In the genomic region with DNA sequence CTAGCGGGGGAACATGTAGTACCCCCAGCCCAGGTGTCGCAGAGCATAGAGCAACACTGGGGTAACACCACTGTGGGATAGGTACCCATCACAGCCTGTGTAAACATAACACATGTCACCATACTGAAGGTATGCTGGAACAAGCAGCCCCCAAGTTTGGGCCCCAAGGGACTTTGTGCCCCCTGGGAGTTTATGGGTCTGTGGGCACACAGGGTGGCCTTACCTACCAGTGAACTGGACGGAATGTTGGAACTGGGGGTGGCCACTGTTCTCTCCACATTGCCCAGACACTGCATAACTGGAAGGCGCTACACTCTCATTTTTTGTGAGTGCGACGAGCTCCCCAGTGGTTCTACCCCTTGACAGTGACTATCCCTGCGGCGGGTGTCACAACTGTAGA, we compare ENCODE assay signal across 18 cellular contexts. TPM values are rescaled to one million over a fixed set of nuclear protein-coding genes. Genes with fewer than 3 reads are reported as not detected.
A peak's percentile ranks its signal among the peaks of the same experiment; 100 is the strongest.
DNase-seq lines count a peak whose midpoint lies in the region; ATAC-seq and TF ChIP-seq lines count a peak whose summit lies in the region.
"Had no signal": no experiment of that assay in that cellular context is flagged by ENCODE, and none has a peak within 500 bp of the region (broad histone marks: within the 10 kb centered on the region; RNA-seq: fewer than 3 reads in every experiment).

No MANE protein-coding gene starts in this region.

- no peaks in the 10 kb centered on the region for H3K27me3 ChIP-seq in breast epithelium
- no peaks in the 10 kb centered on the region for H3K27me3 ChIP-seq in PC-9 (ENCODE audit: insufficient read depth, low read depth)
- no peaks in the 10 kb centered on the region for H3K27me3 ChIP-seq in mammary epithelial cell (ENCODE audit: insufficient read depth, low read length)
- H3K27me3 ChIP-seq in neuronal stem cell (ENCODE audit: control insufficient read depth in 3 of 3, insufficient read depth in 3 of 3, low read depth in 1 of 3, low read length in 3 of 3), result no peaks in the 10 kb centered on the region
- no peaks in the 10 kb centered on the region for H3K27me3 ChIP-seq in H7 (ENCODE audit: control insufficient read depth, insufficient read depth, low read length)
- H3K27me3 ChIP-seq: BLaER1 had no signal

- in situ Hi-C loops in mammary epithelial cell (cut with MboI; ENCODE audit: low sequenced_read_pairs in 2 of 2), result loop anchor here in 1 of 2 donors (25.0 kb wide), 1 partner anchor 111 kb away; a partner anchor contains a TSS

- H3K4me1 Mint-ChIP-seq in MCF 10A (ENCODE audit: insufficient read depth, unreplicated experiment), result peaks cover 23% of the 10 kb centered on the region
- H3K4me1 Mint-ChIP-seq: CD14-positive monocyte had no signal

- H3K4me3 ChIP-seq in breast epithelium (no peak overlapping the region), PC-9 (no peak overlapping the region), mammary epithelial cell (replicated peaks in 1 of 3; ENCODE audit: insufficient read depth in 1 of 3, low read depth in 2 of 3, low read length in 3 of 3) (no peak overlapping the region), neuronal stem cell (ENCODE audit: low read length in 2 of 2) (no peak overlapping the region), H7 (ENCODE audit: insufficient read depth, low read depth, low read length) (no peak overlapping the region)
- H3K4me3 ChIP-seq: A549, BLaER1, GM12878 had no signal

- H4K20me1 ChIP-seq in PC-9 (ENCODE audit: insufficient read depth) (no peaks in the 10 kb centered on the region), mammary epithelial cell (ENCODE audit: insufficient read depth, low read length) (no peaks in the 10 kb centered on the region)

- H3K4me1 ChIP-seq in breast epithelium (no peaks in the 10 kb centered on the region), PC-9 (replicated peaks; ENCODE audit: insufficient read depth) (peaks cover 20% of the 10 kb centered on the region), mammary epithelial cell (ENCODE audit: insufficient read depth, low read length) (peaks cover 14% of the 10 kb centered on the region), neuronal stem cell (ENCODE audit: control insufficient read depth in 2 of 2, insufficient read depth in 1 of 2, low read depth in 1 of 2, low read length in 2 of 2) (peaks cover 0 to 9% of the 10 kb centered on the region in 2 donors)
- H3K4me1 ChIP-seq: BLaER1 had no signal

- peak overlapping the region; percentile 42; the same call in 1 of the 2 replicates for H3K4me2 ChIP-seq in PC-9
- H3K4me2 ChIP-seq in mammary epithelial cell (ENCODE audit: insufficient read depth, low read depth, low read length), result no peak overlapping the region
- H3K4me2 ChIP-seq in neuronal stem cell (ENCODE audit: insufficient read depth, low read length, poor library complexity, severe bottlenecking), result no peak overlapping the region
- H3K4me2 ChIP-seq: A549, BLaER1 had no signal

- WGBS in mammary epithelial cell (ENCODE audit: low coverage, missing lambda C conversion rate), result 99% methylated on average over 8 of the region's 8 CpGs
- no CpG with 5 or more reads among the region's 8 CpGs for WGBS in neuronal stem cell (ENCODE audit: extremely low coverage in 2 of 2, insufficient read length in 2 of 2, insufficient replicate concordance in 1 of 2), 2 donors

- H3K18ac ChIP-seq in neuronal stem cell (ENCODE audit: low read length), result no peak overlapping the region

- H3K36me3 Mint-ChIP-seq in MCF 10A (ENCODE audit: insufficient read depth, unreplicated experiment), result peaks cover 15% of the 10 kb centered on the region

- BruUV-seq in MCF 10A (replicated peaks; lab: Mats Ljungman, UMichigan) (no TSS peak), PC-9 (replicated peaks; lab: Mats Ljungman, UMichigan) (no TSS peak), mammary epithelial cell (replicated peaks; lab: Mats Ljungman, UMichigan) (no TSS peak)

- H2AFZ ChIP-seq in PC-9 (no peak overlapping the region), mammary epithelial cell (ENCODE audit: low read depth, low read length) (no peak overlapping the region), neuronal stem cell (ENCODE audit: low read length) (no peak overlapping the region)

- peak overlapping the region; percentile 2 for H2BK5ac ChIP-seq in neuronal stem cell (ENCODE audit: low read length)

- no peak for TF ChIP-seq POLR2A in breast epithelium (IDR thresholded peaks at IDR 0.05)

- H2BK12ac ChIP-seq in neuronal stem cell (ENCODE audit: low read length), result no peak overlapping the region

- DNase-seq in MCF 10A (ENCODE audit: unreplicated experiment), result no peak
- DNase-seq in breast epithelium (ENCODE audit: low spot score in 2 of 2), result no peak
- DNase-seq in PC-9, result no peak
- no peak for DNase-seq in mammary epithelial cell
- no peak for DNase-seq in neuronal stem cell (ENCODE audit: low spot score)
- DNase-seq in H7, result no peak
- no peak for DNase-seq in KG1 (lab: John Stamatoyannopoulos, UW)
- DNase-seq: CD4-positive, alpha-beta memory T cell; DMS79 treated with DMSO at 0.1 percent for 48 hours; HFFc6; IMR-90 had no signal

- H3K36me3 ChIP-seq in breast epithelium, result no peaks in the 10 kb centered on the region
- H3K36me3 ChIP-seq in PC-9 (ENCODE audit: low read depth), result peaks cover 4% of the 10 kb centered on the region; the same call in 1 of the 2 replicates
- peaks cover 2% of the 10 kb centered on the region for H3K36me3 ChIP-seq in mammary epithelial cell (ENCODE audit: insufficient read depth, low read length)
- peaks cover 20 to 44% of the 10 kb centered on the region in 2 donors for H3K36me3 ChIP-seq in neuronal stem cell (replicated peaks in 1 of 2; ENCODE audit: control insufficient read depth in 2 of 2, insufficient read depth in 2 of 2, low read length in 2 of 2)
- peaks cover 7% of the 10 kb centered on the region; the same call in 1 of the 2 replicates for H3K36me3 ChIP-seq in H7 (replicated peaks; ENCODE audit: control insufficient read depth, insufficient read depth, low read length)

- TF ChIP-seq CTCF in MCF 10A (IDR thresholded peaks at IDR 0.05; ENCODE audit: unreplicated experiment) (no peak), breast epithelium (IDR thresholded peaks at IDR 0.05) (no peak), PC-9 (conservative IDR thresholded peaks at IDR 0.05) (no peak), mammary epithelial cell (conservative IDR thresholded peaks at IDR 0.05 in 1 of 2, IDR thresholded peaks at IDR 0.05 in 1 of 2; ENCODE audit: extremely low read depth in 1 of 2, insufficient read depth in 1 of 2, low read depth in 1 of 2, low read length in 2 of 2) (no peak)

- H4K91ac ChIP-seq in neuronal stem cell (ENCODE audit: low read depth, low read length, poor library complexity), result no peak overlapping the region

- no peak overlapping the region for H2BK15ac ChIP-seq in neuronal stem cell (ENCODE audit: low read length)

- H3K79me2 ChIP-seq in PC-9 (ENCODE audit: low read depth), result no peaks in the 10 kb centered on the region
- H3K79me2 ChIP-seq in mammary epithelial cell (ENCODE audit: insufficient read depth, low read length), result no peaks in the 10 kb centered on the region

- H3K9me3 ChIP-seq in breast epithelium (no peaks in the 10 kb centered on the region), PC-9 (ENCODE audit: insufficient read depth, low read depth) (no peaks in the 10 kb centered on the region), mammary epithelial cell (replicated peaks; ENCODE audit: insufficient read depth, low read length) (no peaks in the 10 kb centered on the region), neuronal stem cell (replicated peaks in 1 of 2; ENCODE audit: control insufficient read depth in 2 of 2, insufficient read depth in 1 of 2, low read depth in 1 of 2, low read length in 2 of 2) (no peaks in the 10 kb centered on the region)
- H3K9me3 ChIP-seq: A549, BLaER1 had no signal

- no peaks in the 10 kb centered on the region for H3K9me2 ChIP-seq in PC-9 (ENCODE audit: insufficient read depth)

- POLR2A ChIA-PET in MCF 10A (lab: Yijun Ruan, JAX), result interaction anchor here (0.5 to 3.7 kb wide), 10 partner anchors 10 to 149 kb away, joined by 3 to 24 read pairs (median 6); a partner anchor contains a TSS
- POLR2A ChIA-PET in PC-9 (lab: Charles Lee; ENCODE audit: unreplicated experiment), result no interaction called here

- H3F3A ChIP-seq in PC-9 (ENCODE audit: insufficient read depth, low read depth), result peaks cover 11% of the 10 kb centered on the region; the same call in 1 of the 2 replicates

- H3K4ac ChIP-seq in neuronal stem cell (ENCODE audit: low read length), result no peak overlapping the region

- intact Hi-C loops in MCF 10A (cut with micrococcal nuclease), result no loop called here
- intact Hi-C loops in breast epithelium (cut with DNase I; ENCODE audit: low total_unique reads), result no loop called here
- intact Hi-C loops in PC-9 (cut with micrococcal nuclease; ENCODE audit: unreplicated experiment), result no loop called here
- intact Hi-C loops in mammary epithelial cell (cut with micrococcal nuclease), result no loop called here

- no peak for ATAC-seq in GM18868 (IDR thresholded peaks at IDR 0.05; ENCODE audit: unreplicated experiment)
- ATAC-seq: GM12878 had no signal

- no peaks in the 10 kb centered on the region for H3K79me1 ChIP-seq in neuronal stem cell (ENCODE audit: low read depth, low read length)

- peak overlapping the region; percentile 40 for H3K14ac ChIP-seq in neuronal stem cell (ENCODE audit: low read length)

- H3K9ac ChIP-seq in mammary epithelial cell (ENCODE audit: insufficient read depth, low read length) (no peak overlapping the region), neuronal stem cell (ENCODE audit: low read depth, low read length, poor library complexity) (no peak overlapping the region)
- H3K9ac ChIP-seq: BLaER1 had no signal

- peak overlapping the region; percentile 79 for H3K27ac Mint-ChIP-seq in MCF 10A (ENCODE audit: low read depth, unreplicated experiment)
- H3K27ac Mint-ChIP-seq: CD14-positive monocyte; CD4-positive, alpha-beta memory T cell; HFFc6 had no signal

- CTCF ChIA-PET in MCF 10A (lab: Yijun Ruan, JAX) (interaction anchor here (0.7 to 2.9 kb wide), 10 partner anchors 9 to 123 kb away, joined by 3 to 15 read pairs (median 8); a partner anchor contains a TSS), PC-9 (lab: Charles Lee) (interaction anchor here (1.5 kb wide), 1 partner anchor 81 kb away, joined by 4 read pairs; no protein-coding TSS in a partner anchor), mammary epithelial cell (lab: Charles Lee; ENCODE audit: low non-redundant PET) (interaction anchor here (0.6 kb wide), 1 partner anchor 81 kb away, joined by 7 read pairs; no protein-coding TSS in a partner anchor)

- H3K9me3 Mint-ChIP-seq in MCF 10A (ENCODE audit: unreplicated experiment), result no peaks in the 10 kb centered on the region
- H3K9me3 Mint-ChIP-seq: HFFc6 had no signal

- no peaks in the 10 kb centered on the region for H3K27me3 Mint-ChIP-seq in MCF 10A (ENCODE audit: insufficient read depth, unreplicated experiment)
- H3K27me3 Mint-ChIP-seq: CD4-positive, alpha-beta memory T cell had no signal

- peak overlapping the region; percentile 71 for H3K23ac ChIP-seq in neuronal stem cell (ENCODE audit: low read depth, low read length, poor library complexity)

- dilution Hi-C loops in mammary epithelial cell (cut with HindIII; ENCODE audit: low sequenced_read_pairs), result no loop called here

- no peak overlapping the region for H4K8ac ChIP-seq in neuronal stem cell (ENCODE audit: low read depth, low read length)

- H3K4me3 Mint-ChIP-seq in MCF 10A (ENCODE audit: unreplicated experiment), result no peak overlapping the region
- H3K4me3 Mint-ChIP-seq: CD14-positive monocyte; CD4-positive, alpha-beta memory T cell; HFFc6 had no signal

- H2BK120ac ChIP-seq in neuronal stem cell (ENCODE audit: low read depth, low read length), result no peak overlapping the region

- H2AK5ac ChIP-seq in neuronal stem cell (ENCODE audit: low read depth, low read length), result no peak overlapping the region

- H3K27ac ChIP-seq in breast epithelium (no peak overlapping the region), PC-9 (peak overlapping the region; percentile 71), mammary epithelial cell (ENCODE audit: insufficient read depth, low read depth, low read length) (peak overlapping the region; percentile 33), neuronal stem cell (replicated peaks; ENCODE audit: low read length) (no peak overlapping the region)
- H3K27ac ChIP-seq: 22Rv1, BLaER1, HL-60 had no signal

RNA-seq across cellular contexts. Expression of a gene that starts 28.5 kb away (rescaled TPM):
- total RNA-seq in MCF 10A (2022) (141 and 167 TPM in 2 replicates), breast epithelium (10 to 100 TPM; 60.6 to 96.2 (median 88.1) TPM), PC-9 (2021) (50.1 and 55.2 TPM in 2 replicates), mammary epithelial cell (10 to 100 TPM; 39.5 to 76.6 TPM)
- 95.7 TPM for polyA plus RNA-seq in mammary epithelial cell
- 63.7 TPM for polyA minus RNA-seq in mammary epithelial cell
- 66.0 TPM for polyA plus RNA-seq in neuronal stem cell (2013, experiment 1 of 2)
- polyA plus RNA-seq in neuronal stem cell (2013, experiment 2 of 2), result 65.0 TPM
- 109 and 118 TPM in 2 replicates for total RNA-seq in H7 (2014; rRNA removed; shearing (Covaris generic))

Comparison
In these comparisons a context has a peak if more than half of its experiments do, and no peak if none do; other contexts are left out.
1. H3K27ac ChIP-seq: peak in PC-9 (single experiment) and mammary epithelial cell (single experiment); none in breast epithelium (0 of 2) and neuronal stem cell (single experiment).